ENCODE assay signal across 8 cellular contexts in genomic region chr9:129027224-129027684, GRCh38. TPM values are rescaled to one million over a fixed set of nuclear protein-coding genes. Genes with fewer than 3 reads are reported as not detected.
DNase-seq lines count a peak whose midpoint lies in the region; ATAC-seq and TF ChIP-seq lines count a peak whose summit lies in the region.

No MANE protein-coding gene starts in this region.

- DNase-seq in ELR (ENCODE audit: low read depth), result peak; percentile 28
- no peak for DNase-seq in MG63
- DNase-seq in effector memory CD4-positive, alpha-beta T cell, result no peak
- DNase-seq in omental fat pad (ENCODE audit: low spot score), result no peak
- DNase-seq in NCI-H1930 (lab: John Stamatoyannopoulos, UW), result no peak
- DNase-seq in NCI-H1694 treated with DMSO at 0.1 percent for 48 hours (lab: John Stamatoyannopoulos, UW), result no peak
- no peak for DNase-seq in NCI-H1436 treated with DMSO at 0.1 percent for 48 hours (lab: John Stamatoyannopoulos, UW)

- H3K9me3 ChIP-seq in MG63 (no peaks in the 10 kb centered on the region), neutrophil (no peaks in the 10 kb centered on the region)
- H3K9me3 ChIP-seq in effector memory CD4-positive, alpha-beta T cell (ENCODE audit: control insufficient read depth, low read length), result no peaks in the 10 kb centered on the region

- ATAC-seq in omental fat pad (ENCODE audit: low FRiP score), result no peak

- H3K4me3 ChIP-seq in MG63 (peak overlapping the region; percentile 65), neutrophil (ENCODE audit: low read depth in 1 of 2, low read length in 1 of 2) (peak overlapping the region; percentile 68 to 80)
- H3K4me3 ChIP-seq in effector memory CD4-positive, alpha-beta T cell (ENCODE audit: insufficient read depth, low read depth, low read length, poor library complexity, severe bottlenecking), result peak overlapping the region; percentile 51

- H3K36me3 ChIP-seq in MG63 (no peaks in the 10 kb centered on the region), neutrophil (no peaks in the 10 kb centered on the region)
- no peaks in the 10 kb centered on the region for H3K36me3 ChIP-seq in effector memory CD4-positive, alpha-beta T cell (ENCODE audit: control insufficient read depth, insufficient read depth, low read length)

- TF ChIP-seq CTCF in neutrophil (IDR thresholded peaks at IDR 0.05) (no peak), omental fat pad (IDR thresholded peaks at IDR 0.05) (no peak)

- H3K4me1 ChIP-seq in effector memory CD4-positive, alpha-beta T cell (ENCODE audit: control insufficient read depth, insufficient read depth, low read length, poor library complexity, severe bottlenecking), result peaks cover 19% of the 10 kb centered on the region
- peaks cover 26 to 31% of the 10 kb centered on the region in 2 experiments for H3K4me1 ChIP-seq in neutrophil (ENCODE audit: control insufficient read depth in 1 of 2, insufficient read depth in 1 of 2, low read depth in 1 of 2, low read length in 1 of 2)

- no peaks in the 10 kb centered on the region for H3K27me3 ChIP-seq in MG63
- no peaks in the 10 kb centered on the region for H3K27me3 ChIP-seq in effector memory CD4-positive, alpha-beta T cell (replicated peaks; ENCODE audit: control insufficient read depth, insufficient read depth, low read length, poor library complexity, severe bottlenecking)
- no peaks in the 10 kb centered on the region for H3K27me3 ChIP-seq in neutrophil

- peak overlapping the region; percentile 59 for H3K27ac ChIP-seq in effector memory CD4-positive, alpha-beta T cell (ENCODE audit: insufficient read depth, low read length, poor library complexity, severe bottlenecking)
- H3K27ac ChIP-seq in neutrophil, result no peak overlapping the region

RNA-seq across cellular contexts. Expression of gene SH3GLB2, which starts 0.9 kb away (rescaled TPM):
- total RNA-seq in MG63 (2014; rRNA removed; shearing (Covaris generic); ENCODE audit: low replicate concordance), result 36.7 and 42.7 TPM in 2 replicates
- total RNA-seq in omental fat pad, result 10 to 100 TPM; 55.5 to 75.5 (median 65.1) TPM

RNA-seq across cellular contexts. Expression of gene MIGA2, which starts 9.2 kb away (rescaled TPM):
- total RNA-seq in MG63 (2014; rRNA removed; shearing (Covaris generic); ENCODE audit: low replicate concordance), result 16.5 and 19.3 TPM in 2 replicates
- total RNA-seq in omental fat pad, result 10 to 100 TPM; 19.4 to 38.5 (median 20.9) TPM

RNA-seq across cellular contexts. Expression of gene DOLPP1, which starts 53.7 kb away (rescaled TPM):
- total RNA-seq in MG63 (2014; rRNA removed; shearing (Covaris generic); ENCODE audit: low replicate concordance), result 18.4 and 24.9 TPM in 2 replicates
- total RNA-seq in omental fat pad, result 1 to 10 TPM; 4.8 to 7.2 (median 6.6) TPM
